Comparison of ENCODE assay signal across 9 cellular contexts in genomic region chr1:160951443-160952128, GRCh38. TPM values are rescaled to one million over a fixed set of nuclear protein-coding genes. Genes with fewer than 3 reads are reported as not detected.
DNase-seq lines count a peak whose midpoint lies in the region; ATAC-seq, FAIRE-seq and TF ChIP-seq lines count a peak whose summit lies in the region.
"Had no signal": no experiment of that assay in that cellular context is flagged by ENCODE, and none has a peak within 500 bp of the region (broad histone marks: within the 10 kb centered on the region; RNA-seq: fewer than 3 reads in every experiment).

No MANE protein-coding gene starts in this region.

- H3K4me2 ChIP-seq in A549 = no peak overlapping the region

- peak; percentile 74 to 79 for TF ChIP-seq RAD21 in A549 (conservative IDR thresholded peaks at IDR 0.05 in 1 of 2, IDR thresholded peaks at IDR 0.05 in 1 of 2)

- no peak for FAIRE-seq in A549 (lab: Jason Lieb, UNC)
- FAIRE-seq in GM12892 (lab: Jason Lieb, UNC) = peak; percentile 85

- ATAC-seq in A549 (peak; percentile 86 to 90), left lobe of liver (peak; percentile 95)

- CTCF ChIA-PET in A549 (lab: Yijun Ruan, JAX) = interaction anchor here (0.6 to 6.3 kb wide), 50 partner anchors 8 to 523 kb away, joined by 3 to 149 read pairs (median 4); partner anchors contain the start of gene CD48

- H3K27ac ChIP-seq in A549 = peak overlapping the region in 1 of 2 experiments; percentile 24; a peak in 1 of 6 replicates
- no peak overlapping the region for H3K27ac ChIP-seq in caudate nucleus (ENCODE audit: low read depth, low read length)

- TF ChIP-seq CTCF in A549 (IDR thresholded peaks at IDR 0.05) (peak; percentile 73), NB4 (IDR thresholded peaks at IDR 0.05; ENCODE audit: low read depth, low read length) (peak; percentile 82)

- H3K9me3 ChIP-seq in A549 = no peaks in the 10 kb centered on the region

- H3K4me1 ChIP-seq in A549 = peaks cover 50% of the 10 kb centered on the region

- no peak for TF ChIP-seq EP300 in A549 (IDR thresholded peaks at IDR 0.05)

- TF ChIP-seq POLR2A in A549 (IDR thresholded peaks at IDR 0.05; ENCODE audit: low read length) (no peak), GM12892 (IDR thresholded peaks at IDR 0.05; ENCODE audit: low read depth, low read length) (no peak), NB4 (IDR thresholded peaks at IDR 0.05; ENCODE audit: extremely low read depth, insufficient read length) (no peak)

- WGBS in A549 (ENCODE audit: missing lambda C conversion rate) = 42% methylated on average over 7 of the region's 8 CpGs

- POLR2A ChIA-PET in A549 (lab: Yijun Ruan, JAX) = no interaction called here

- H3K4me3 ChIP-seq in A549 = no peak overlapping the region
- H3K4me3 ChIP-seq in NB4 (ENCODE audit: low read depth, low read length) = no peak overlapping the region

- peak; percentile 70 to 71 for DNase-seq in A549 (ENCODE audit: low read depth in 1 of 2, low spot score in 1 of 2)
- DNase-seq in GM12892 (ENCODE audit: insufficient read length) = peak; percentile 41
- DNase-seq in NB4 (ENCODE audit: low read depth) = peak; percentile 76
- peak; percentile 15 to 51 (median 24) for DNase-seq in activated CD4-positive, CD25-positive, alpha-beta regulatory T cell (lab: John Stamatoyannopoulos, UW)
- DNase-seq in caudate nucleus (lab: John Stamatoyannopoulos, UW) = peak in 40 of 61 donors; percentile 1 to 64 (median 16)
- DNase-seq in left lobe of liver (ENCODE audit: low spot score) = peak; percentile 62
- DNase-seq in stimulated activated CD4-positive, alpha-beta T cell treated with anti-CD3 and anti-CD28 coated beads, TNF-alpha, amount 100 ng/mL, for 1 hour (ENCODE audit: low read depth in 3 of 3, low spot score in 1 of 3) = peak in 2 of 3 donors; percentile 32 to 60
- no peak for DNase-seq in cerebellar nuclear complex (lab: John Stamatoyannopoulos, UW)

TF ChIP-seq in A549, 52 proteins besides CTCF, POLR2A, EP300 and RAD21:
- TF ChIP-seq HMGXB4 (CRISPR knock-in tag; IDR thresholded peaks at IDR 0.05; ENCODE audit: borderline replicate concordance) (no peak), E2F6 (IDR thresholded peaks at IDR 0.05; ENCODE audit: borderline replicate concordance, low read depth) (no peak), EHF (CRISPR knock-in tag; IDR thresholded peaks at IDR 0.05) (no peak), SMC3 (IDR thresholded peaks at IDR 0.05) (peak; percentile 84), MAZ (IDR thresholded peaks at IDR 0.05; ENCODE audit: borderline replicate concordance, low read depth, low read length) (no peak), GATA3 (IDR thresholded peaks at IDR 0.05; ENCODE audit: borderline replicate concordance) (peak; percentile 48)

RNA-seq across cellular contexts. Expression of gene ITLN2, which starts 3.0 kb away (rescaled TPM):
- 0.13 and 0.30 TPM in 2 replicates for polyA plus RNA-seq in A549 (2011; rRNA removed)
- polyA plus RNA-seq in A549 (2012; cell fraction: cytosol; rRNA removed) = 0.17 and 0.30 TPM in 2 replicates
- polyA plus RNA-seq in A549 (2012; cell fraction: nucleus; rRNA removed) = 0.12 TPM in 1 of 2 replicates, not detected in the other
- 0.22 TPM in 1 of 3 replicates, not detected in the others for polyA plus RNA-seq in A549 (2017; fragmentation: RNase III; extraction: RNeasy Plus Mini Kit Qiagen cat#74134 plus additional on column Dnase treatment)
- polyA minus RNA-seq in A549 (2011; rRNA and poly(A)+ RNA removed) = 1.0 TPM in 1 of 2 replicates, not detected in the other
- polyA plus RNA-seq in GM12892 (2012; ENCODE audit: missing spikeins) = not detected
- not detected for total RNA-seq in left lobe of liver
- total RNA-seq: temporal lobe had no signal

Comparison
In these comparisons a context has a peak if more than half of its experiments do, and no peak if none do; other contexts are left out.
1. DNase-seq: peak in A549 (2 of 2), GM12892 (single experiment), NB4 (single experiment), activated CD4-positive, CD25-positive, alpha-beta regulatory T cell (4 of 4), caudate nucleus (40 of 61), left lobe of liver (single experiment) and stimulated activated CD4-positive, alpha-beta T cell treated with anti-CD3 and anti-CD28 coated beads, TNF-alpha, amount 100 ng/mL, for 1 hour (2 of 3); none in cerebellar nuclear complex (0 of 2).